Comparison of ENCODE assay signal across 34 cellular contexts in the genomic region with DNA sequence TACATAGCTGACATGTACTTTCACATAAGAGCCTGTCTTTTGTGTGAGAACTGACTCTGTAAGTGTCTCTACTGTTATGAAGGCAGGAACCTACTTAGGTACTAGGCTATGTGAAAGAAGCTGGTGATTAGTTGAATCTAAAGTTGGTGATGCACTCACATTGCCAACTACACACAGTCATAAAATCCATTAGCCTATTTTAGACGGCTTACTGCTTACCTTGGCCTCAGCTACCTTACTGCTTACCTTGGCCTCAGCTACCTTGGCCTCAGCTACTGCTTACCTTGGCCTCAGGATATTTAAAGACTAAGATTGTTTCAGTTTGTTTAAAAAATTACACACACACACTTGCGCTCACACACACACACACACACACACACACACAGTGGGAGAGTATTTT.
"Had no signal": no experiment of that assay in that cellular context is flagged by ENCODE, and none has a peak within 500 bp of the region (broad histone marks: within the 10 kb centered on the region; RNA-seq: fewer than 3 reads in every experiment).

No MANE protein-coding gene starts in this region.

- H3K36me3 Mint-ChIP-seq: activated naive CD4-positive, alpha-beta T cell treated with anti-CD3 and anti-CD28 coated beads, Interleukin-2, amount 50 U/mL, for 24 hours; activated naive CD8-positive, alpha-beta T cell treated with anti-CD3 and anti-CD28 coated beads for 36 hours; T-cell had no signal

- H3K27me3 Mint-ChIP-seq: activated CD4-positive, alpha-beta T cell treated with anti-CD3 and anti-CD28 coated beads, Interleukin-2, amount 10 ng/mL, durations not matched to agents 7 days and 5 days; activated CD8-positive, alpha-beta T cell treated with anti-CD3 and anti-CD28 coated beads for 36 hours; activated naive CD4-positive, alpha-beta T cell treated with anti-CD3 and anti-CD28 coated beads, Interleukin-2, amount 50 U/mL, for 24 hours; activated naive CD8-positive, alpha-beta T cell treated with anti-CD3 and anti-CD28 coated beads for 36 hours; activated naive CD8-positive, alpha-beta T cell treated with anti-CD3 and anti-CD28 coated beads, Interleukin-2, amount 50 U/mL, for 24 hours; effector memory CD8-positive, alpha-beta T cell; T-cell had no signal

- H3K36me3 ChIP-seq: adrenal gland, brain microvascular endothelial cell, esophagus muscularis mucosa, gastrocnemius medialis, heart left ventricle had no signal

- H3K27me3 ChIP-seq: brain microvascular endothelial cell, esophagus muscularis mucosa, foreskin keratinocyte, gastrocnemius medialis, heart left ventricle had no signal

- H3K4me1 ChIP-seq: adrenal gland, esophagus muscularis mucosa, foreskin keratinocyte, gastrocnemius medialis, heart left ventricle had no signal

- DNase-seq: activated CD4-positive, alpha-beta T cell treated with anti-CD3 and anti-CD28 coated beads for 1 hour; activated CD4-positive, alpha-beta T cell treated with anti-CD3 and anti-CD28 coated beads for 4 hours; activated CD4-positive, alpha-beta T cell treated with anti-CD3 and anti-CD28 coated beads, Interleukin-2, amount 10 ng/mL, durations not matched to agents 7 days and 5 days; activated CD4-positive, alpha-beta T cell treated with anti-CD3 and anti-CD28 coated beads, Interleukin-2, amount 50 U/mL, for 4 hours; activated CD8-positive, alpha-beta memory T cell treated with anti-CD3 and anti-CD28 coated beads for 24 hours; activated CD8-positive, alpha-beta T cell treated with anti-CD3 and anti-CD28 coated beads for 36 hours; activated effector memory CD4-positive, alpha-beta T cell treated with anti-CD3 and anti-CD28 coated beads, Interleukin-2, amount 50 U/mL, for 16 hours; activated naive CD4-positive, alpha-beta T cell treated with anti-CD3 and anti-CD28 coated beads for 36 hours; activated naive CD8-positive, alpha-beta T cell treated with anti-CD3 and anti-CD28 coated beads for 36 hours; activated naive CD8-positive, alpha-beta T cell treated with anti-CD3 and anti-CD28 coated beads, Interleukin-2, amount 50 U/mL, for 24 hours; activated T-cell treated with anti-CD3 and anti-CD28 coated beads, Interleukin-2, amount 50 U/mL, for 1 hour; activated T-cell treated with anti-CD3 and anti-CD28 coated beads, Interleukin-2, amount 50 U/mL, for 48 hours; adrenal gland; amygdala; aorta; brain microvascular endothelial cell; caudate nucleus; cortex of kidney; dermis blood vessel endothelial cell; effector CD4-positive, alpha-beta T cell; effector memory CD8-positive, alpha-beta T cell; erythroblast; foreskin keratinocyte; gastrocnemius medialis; glutamatergic neuron; heart left ventricle; SW 1271; T-cell; T-helper 9 cell had no signal

- H3K4me1 Mint-ChIP-seq: activated CD4-positive, alpha-beta T cell treated with anti-CD3 and anti-CD28 coated beads, Interleukin-2, amount 10 ng/mL, durations not matched to agents 7 days and 5 days; activated naive CD4-positive, alpha-beta T cell treated with anti-CD3 and anti-CD28 coated beads, Interleukin-2, amount 50 U/mL, for 24 hours; activated naive CD8-positive, alpha-beta T cell treated with anti-CD3 and anti-CD28 coated beads for 36 hours; activated naive CD8-positive, alpha-beta T cell treated with anti-CD3 and anti-CD28 coated beads, Interleukin-2, amount 50 U/mL, for 24 hours; T-cell had no signal

- H3K9me3 Mint-ChIP-seq: activated CD4-positive, alpha-beta T cell treated with anti-CD3 and anti-CD28 coated beads, Interleukin-2, amount 10 ng/mL, durations not matched to agents 7 days and 5 days; activated CD8-positive, alpha-beta T cell treated with anti-CD3 and anti-CD28 coated beads for 36 hours; activated naive CD4-positive, alpha-beta T cell treated with anti-CD3 and anti-CD28 coated beads for 36 hours; activated naive CD4-positive, alpha-beta T cell treated with anti-CD3 and anti-CD28 coated beads, Interleukin-2, amount 50 U/mL, for 24 hours; activated naive CD8-positive, alpha-beta T cell treated with anti-CD3 and anti-CD28 coated beads for 36 hours; activated naive CD8-positive, alpha-beta T cell treated with anti-CD3 and anti-CD28 coated beads, Interleukin-2, amount 50 U/mL, for 24 hours; activated T-helper 1 cell treated with anti-CD3 and anti-CD28 coated beads, Interleukin-12 subunit alpha, Interleukin-12 subunit beta, Interleukin-2, Interleukin-4 antibody, amounts not matched to agents 30 ng/mL and 10 ng/mL and 1 ng/mL, durations not matched to agents 14 hours and 24 hours and 36 hours; activated T-helper 2 cell treated with anti-CD3 and anti-CD28 coated beads, Interferon-gamma antibody, Interleukin-2, Interleukin-4, amounts not matched to agents 10 μg/mL and 5 μg/mL and 100 μg/mL, durations not matched to agents 14 hours and 24 hours and 36 hours; effector memory CD8-positive, alpha-beta T cell; T-helper 1 cell treated with Interleukin-12 subunit alpha and Interleukin-12 subunit beta and Interleukin-4 antibody, amounts not matched to agents 30 μg/mL and 1 μg/mL, for 36 hours had no signal

- H3K27ac Mint-ChIP-seq: activated CD4-positive, alpha-beta T cell treated with anti-CD3 and anti-CD28 coated beads, Interleukin-2, amount 10 ng/mL, durations not matched to agents 7 days and 5 days; activated CD8-positive, alpha-beta T cell treated with anti-CD3 and anti-CD28 coated beads for 36 hours; activated naive CD4-positive, alpha-beta T cell treated with anti-CD3 and anti-CD28 coated beads for 36 hours; activated naive CD4-positive, alpha-beta T cell treated with anti-CD3 and anti-CD28 coated beads, Interleukin-2, amount 50 U/mL, for 24 hours; activated naive CD8-positive, alpha-beta T cell treated with anti-CD3 and anti-CD28 coated beads for 36 hours; activated naive CD8-positive, alpha-beta T cell treated with anti-CD3 and anti-CD28 coated beads, Interleukin-2, amount 50 U/mL, for 24 hours; activated T-helper 1 cell treated with anti-CD3 and anti-CD28 coated beads, Interleukin-12 subunit alpha, Interleukin-12 subunit beta, Interleukin-2, Interleukin-4 antibody, amounts not matched to agents 30 ng/mL and 10 ng/mL and 1 ng/mL, durations not matched to agents 14 hours and 24 hours and 36 hours; activated T-helper 2 cell treated with anti-CD3 and anti-CD28 coated beads, Interferon-gamma antibody, Interleukin-2, Interleukin-4, amounts not matched to agents 10 μg/mL and 5 μg/mL and 100 μg/mL, durations not matched to agents 14 hours and 24 hours and 36 hours; effector memory CD8-positive, alpha-beta T cell; T-cell; T-helper 1 cell treated with Interleukin-12 subunit alpha and Interleukin-12 subunit beta and Interleukin-4 antibody, amounts not matched to agents 30 μg/mL and 1 μg/mL, for 36 hours had no signal

- ATAC-seq: activated CD8-positive, alpha-beta T cell treated with anti-CD3 and anti-CD28 coated beads for 36 hours; activated naive CD8-positive, alpha-beta T cell treated with anti-CD3 and anti-CD28 coated beads, Interleukin-2, amount 50 U/mL, for 24 hours; effector memory CD8-positive, alpha-beta T cell; foreskin keratinocyte; gastrocnemius medialis; heart left ventricle; T-cell had no signal

- H3K9me3 ChIP-seq: adrenal gland, esophagus muscularis mucosa, gastrocnemius medialis, heart left ventricle had no signal

- H3K27ac ChIP-seq: adrenal gland, brain microvascular endothelial cell, esophagus muscularis mucosa, foreskin keratinocyte, gastrocnemius medialis, heart left ventricle had no signal

- H3K4me3 Mint-ChIP-seq: activated CD4-positive, alpha-beta T cell treated with anti-CD3 and anti-CD28 coated beads, Interleukin-2, amount 10 ng/mL, durations not matched to agents 7 days and 5 days; activated CD8-positive, alpha-beta T cell treated with anti-CD3 and anti-CD28 coated beads for 36 hours; activated naive CD4-positive, alpha-beta T cell treated with anti-CD3 and anti-CD28 coated beads for 36 hours; activated naive CD4-positive, alpha-beta T cell treated with anti-CD3 and anti-CD28 coated beads, Interleukin-2, amount 50 U/mL, for 24 hours; activated naive CD8-positive, alpha-beta T cell treated with anti-CD3 and anti-CD28 coated beads for 36 hours; activated naive CD8-positive, alpha-beta T cell treated with anti-CD3 and anti-CD28 coated beads, Interleukin-2, amount 50 U/mL, for 24 hours; activated T-helper 1 cell treated with anti-CD3 and anti-CD28 coated beads, Interleukin-12 subunit alpha, Interleukin-12 subunit beta, Interleukin-2, Interleukin-4 antibody, amounts not matched to agents 30 ng/mL and 10 ng/mL and 1 ng/mL, durations not matched to agents 14 hours and 24 hours and 36 hours; effector memory CD8-positive, alpha-beta T cell; T-cell; T-helper 1 cell treated with Interleukin-12 subunit alpha and Interleukin-12 subunit beta and Interleukin-4 antibody, amounts not matched to agents 30 μg/mL and 1 μg/mL, for 36 hours had no signal

- H3K4me3 ChIP-seq: adrenal gland, esophagus muscularis mucosa, gastrocnemius medialis, heart left ventricle had no signal
